In genomic region chr19:51339687-51340656, GRCh38 we compare ENCODE assay signal across 8 cellular contexts. TPM values are rescaled to one million over a fixed set of nuclear protein-coding genes. Genes with fewer than 3 reads are reported as not detected.
DNase-seq lines count a peak whose midpoint lies in the region; ATAC-seq and TF ChIP-seq lines count a peak whose summit lies in the region.

No MANE protein-coding gene starts in this region.

- H3K4me1 ChIP-seq in OCI-LY1 (ENCODE audit: insufficient read depth, low read length, severe bottlenecking) (peaks cover 10% of the 10 kb centered on the region), mononuclear cell (ENCODE audit: insufficient read depth, low read length) (peaks cover 25% of the 10 kb centered on the region)

- peak; percentile 12; the same call in 1 of the 2 replicates for TF ChIP-seq CTCF in OCI-LY1 (IDR thresholded peaks at IDR 0.05; ENCODE audit: low read length)

- no peaks in the 10 kb centered on the region for H3K9me2 ChIP-seq in OCI-LY1 (ENCODE audit: low read depth, low read length)

- H3K27me3 ChIP-seq in OCI-LY1 (ENCODE audit: insufficient read depth, low read length) (no peaks in the 10 kb centered on the region), mononuclear cell (ENCODE audit: insufficient read depth, low read length) (no peaks in the 10 kb centered on the region)

- no peaks in the 10 kb centered on the region for H4K20me1 ChIP-seq in OCI-LY1 (ENCODE audit: insufficient read depth, low read length)

- H3K4me3 ChIP-seq in OCI-LY1 (ENCODE audit: low read depth, low read length, poor library complexity, severe bottlenecking) (peak overlapping the region; percentile 68), mononuclear cell (ENCODE audit: low read length) (peak overlapping the region; percentile 46)

- ATAC-seq in GM18511 (IDR thresholded peaks at IDR 0.05; ENCODE audit: unreplicated experiment) (peak; percentile 54), HG03097 (IDR thresholded peaks at IDR 0.05; ENCODE audit: low FRiP score, unreplicated experiment) (peak; percentile 37)

- H3K9ac ChIP-seq in OCI-LY1 (ENCODE audit: low read length): peak overlapping the region; percentile 38; the same call in 1 of the 2 replicates

- peak overlapping the region; percentile 80 for H3K4me2 ChIP-seq in OCI-LY1 (ENCODE audit: low read length)

- 0 out of 2 replicates have a peak, but pooled peaks cover 7% of the 10 kb centered on the region for H3K36me3 ChIP-seq in OCI-LY1 (ENCODE audit: insufficient read depth, low read length)

- H3K79me2 ChIP-seq in OCI-LY1 (ENCODE audit: insufficient read depth, low read length): no peaks in the 10 kb centered on the region

- H2AFZ ChIP-seq in OCI-LY1 (ENCODE audit: low read length): peak overlapping the region; percentile 9; the same call in 1 of the 2 replicates

- H3K9me3 ChIP-seq in OCI-LY1 (ENCODE audit: low read length): no peaks in the 10 kb centered on the region
- H3K9me3 ChIP-seq in mononuclear cell (ENCODE audit: low read depth, low read length): no peaks in the 10 kb centered on the region

- DNase-seq in A172 (ENCODE audit: low spot score) (peak; percentile 85), activated T-cell treated with anti-CD3 and anti-CD28 coated beads for 1 hour (ENCODE audit: low read depth) (peak; percentile 74), epidermal melanocyte (ENCODE audit: insufficient read length, low spot score) (peak; percentile 96)
- peak; percentile 93 to 96 for DNase-seq in stimulated activated CD8-positive, alpha-beta memory T cell treated with anti-CD3 and anti-CD28 coated beads, Interleukin-15, amount 100 ng/mL, for 48 hours (ENCODE audit: low read depth in 2 of 2)

- H3F3A ChIP-seq in OCI-LY1 (ENCODE audit: insufficient read depth, low read length): no peaks in the 10 kb centered on the region

- H3K27ac ChIP-seq in OCI-LY1 (ENCODE audit: low read depth, low read length, poor library complexity, severe bottlenecking): no peak overlapping the region

RNA-seq across cellular contexts. Expression of gene VSIG10L, which starts 2.0 kb away (rescaled TPM):
- total RNA-seq in A172 (2014; rRNA removed; shearing (Covaris generic)): 0.31 and 0.79 TPM in 2 replicates
- total RNA-seq in mononuclear cell: 0.10 TPM

RNA-seq across cellular contexts. Expression of gene ETFB, which starts 26.2 kb away (rescaled TPM):
- 48.5 and 50.3 TPM in 2 replicates for total RNA-seq in A172 (2014; rRNA removed; shearing (Covaris generic))
- 21.5 TPM for total RNA-seq in mononuclear cell

RNA-seq across cellular contexts. Expression of gene IGLON5, which starts 28.5 kb away (rescaled TPM):
- not detected in 2 replicates for total RNA-seq in A172 (2014; rRNA removed; shearing (Covaris generic))
- total RNA-seq in mononuclear cell: not detected

RNA-seq across cellular contexts. Expression of gene CLDND2, which starts 28.8 kb away (rescaled TPM):
- not detected in 2 replicates for total RNA-seq in A172 (2014; rRNA removed; shearing (Covaris generic))
- 0.10 TPM for total RNA-seq in mononuclear cell

RNA-seq across cellular contexts. Expression of gene NKG7, which starts 32.5 kb away (rescaled TPM):
- not detected in 2 replicates for total RNA-seq in A172 (2014; rRNA removed; shearing (Covaris generic))
- 119 TPM for total RNA-seq in mononuclear cell
